In genomic region chr2:95401480-95401879, GRCh38 we compare ENCODE assay signal across 8 cellular contexts. TPM values are rescaled to one million over a fixed set of nuclear protein-coding genes. Genes with fewer than 3 reads are reported as not detected.
DNase-seq lines count a peak whose midpoint lies in the region; ATAC-seq and TF ChIP-seq lines count a peak whose summit lies in the region.

No MANE protein-coding gene starts in this region.

- WGBS in right cardiac atrium: 71% methylated on average over 9 of the region's 9 CpGs

- peak; percentile 16 for DNase-seq in H7
- DNase-seq in WTC11 (ENCODE audit: low spot score): no peak
- DNase-seq in right cardiac atrium: no peak
- DNase-seq in NCI-H446 treated with DMSO at 0.1 percent for 48 hours (lab: John Stamatoyannopoulos, UW): no peak
- no peak for DNase-seq in COLO829 (ENCODE audit: low spot score)
- no peak for DNase-seq in activated CD8-positive, alpha-beta memory T cell treated with anti-CD3 and anti-CD28 coated beads, Interleukin-2, amount 50 U/mL, for 4 hours
- DNase-seq in NCI-H526 treated with DMSO at 0.1 percent for 48 hours (lab: John Stamatoyannopoulos, UW): no peak

- POLR2A ChIA-PET in WTC11 (lab: Charles Lee): no interaction called here

- H3K36me3 ChIP-seq in H7 (replicated peaks; ENCODE audit: control insufficient read depth, insufficient read depth, low read length): no peaks in the 10 kb centered on the region

- H3K27me3 Mint-ChIP-seq in WTC11 (ENCODE audit: low read depth): peaks cover 26% of the 10 kb centered on the region

- H3K4me3 ChIP-seq in H7 (ENCODE audit: insufficient read depth, low read depth, low read length) (peak overlapping the region; percentile 95), right cardiac atrium (ENCODE audit: low read length) (peak overlapping the region; percentile 66), skin epidermis (peak overlapping the region in 4 of 7 experiments; percentile 60 to 97 (median 86))

- H3K27ac Mint-ChIP-seq in WTC11: no peak overlapping the region

- H3K27me3 ChIP-seq in H7 (ENCODE audit: control insufficient read depth, insufficient read depth, low read length) (no peaks in the 10 kb centered on the region; the same call in 1 of the 2 replicates), right cardiac atrium (ENCODE audit: control insufficient read depth, insufficient read depth) (no peaks in the 10 kb centered on the region)

- peak overlapping the region; percentile 98 for H3K4me3 Mint-ChIP-seq in WTC11

- no peaks in the 10 kb centered on the region for H3K36me3 Mint-ChIP-seq in WTC11

- intact Hi-C loops in right cardiac atrium (cut with DNase I): no loop called here

- peaks cover 5% of the 10 kb centered on the region for H3K4me1 ChIP-seq in right cardiac atrium (ENCODE audit: control insufficient read depth, insufficient read depth, low read length)

- CTCF ChIA-PET in WTC11 (lab: Charles Lee): interaction anchor here (1.0 to 4.5 kb wide), 4 partner anchors 8 to 170 kb away, joined by 3 to 58 read pairs (median 6); no protein-coding TSS in a partner anchor

- no peak for ATAC-seq in WTC11
- no peak for ATAC-seq in right cardiac atrium

- H3K9me3 ChIP-seq in right cardiac atrium (ENCODE audit: control insufficient read depth, low read length): no peaks in the 10 kb centered on the region

- H3K27ac ChIP-seq in right cardiac atrium (ENCODE audit: low read length) (no peak overlapping the region), skin epidermis (peak overlapping the region in 1 of 21 experiments; percentile 89)

- H3K4me1 Mint-ChIP-seq in WTC11: peaks cover 18% of the 10 kb centered on the region

- no peak for TF ChIP-seq CTCF in WTC11 (IDR thresholded peaks at IDR 0.05)

- no peaks in the 10 kb centered on the region for H3K9me3 Mint-ChIP-seq in WTC11

TF ChIP-seq in WTC11, 78 proteins besides CTCF, POLR2A, EP300 and RAD21:
- TF ChIP-seq OVOL2 (CRISPR knock-in tag; IDR thresholded peaks at IDR 0.05; ENCODE audit: borderline replicate concordance) (no peak), ZNF512 (CRISPR knock-in tag; IDR thresholded peaks at IDR 0.05; ENCODE audit: borderline replicate concordance) (no peak), ATF3 (CRISPR knock-in tag; conservative IDR thresholded peaks at IDR 0.05) (no peak), IRF1 (CRISPR knock-in tag; IDR thresholded peaks at IDR 0.05) (no peak), ZNF138 (CRISPR knock-in tag; conservative IDR thresholded peaks at IDR 0.05) (no peak), NFATC4 (CRISPR knock-in tag; IDR thresholded peaks at IDR 0.05) (no peak), ZNF263 (CRISPR knock-in tag; IDR thresholded peaks at IDR 0.05; ENCODE audit: low read depth) (no peak), SOX15 (CRISPR knock-in tag; IDR thresholded peaks at IDR 0.05) (no peak), EMX1 (CRISPR knock-in tag; IDR thresholded peaks at IDR 0.05) (no peak), RORB (CRISPR knock-in tag; IDR thresholded peaks at IDR 0.05) (no peak), AFF4 (CRISPR knock-in tag; IDR thresholded peaks at IDR 0.05; ENCODE audit: borderline replicate concordance) (no peak), ZNF396 (CRISPR knock-in tag; IDR thresholded peaks at IDR 0.05; ENCODE audit: borderline replicate concordance) (no peak)

RNA-seq across cellular contexts. Expression of gene FAHD2A, which starts 1.0 kb away (rescaled TPM):
- 37.1 and 49.3 TPM in 2 replicates for total RNA-seq in H7 (2014; rRNA removed; shearing (Covaris generic))
- total RNA-seq in WTC11 (2021): 39.8 to 47.9 TPM (median 45.4 TPM) in 3 replicates
- 10 to 100 TPM; 26.1 to 32.7 (median 30.0) TPM for total RNA-seq in right cardiac atrium
- polyA plus RNA-seq in right cardiac atrium: 32.2 TPM
